8 cellular contexts compared by ENCODE assay signal in the genomic region with DNA sequence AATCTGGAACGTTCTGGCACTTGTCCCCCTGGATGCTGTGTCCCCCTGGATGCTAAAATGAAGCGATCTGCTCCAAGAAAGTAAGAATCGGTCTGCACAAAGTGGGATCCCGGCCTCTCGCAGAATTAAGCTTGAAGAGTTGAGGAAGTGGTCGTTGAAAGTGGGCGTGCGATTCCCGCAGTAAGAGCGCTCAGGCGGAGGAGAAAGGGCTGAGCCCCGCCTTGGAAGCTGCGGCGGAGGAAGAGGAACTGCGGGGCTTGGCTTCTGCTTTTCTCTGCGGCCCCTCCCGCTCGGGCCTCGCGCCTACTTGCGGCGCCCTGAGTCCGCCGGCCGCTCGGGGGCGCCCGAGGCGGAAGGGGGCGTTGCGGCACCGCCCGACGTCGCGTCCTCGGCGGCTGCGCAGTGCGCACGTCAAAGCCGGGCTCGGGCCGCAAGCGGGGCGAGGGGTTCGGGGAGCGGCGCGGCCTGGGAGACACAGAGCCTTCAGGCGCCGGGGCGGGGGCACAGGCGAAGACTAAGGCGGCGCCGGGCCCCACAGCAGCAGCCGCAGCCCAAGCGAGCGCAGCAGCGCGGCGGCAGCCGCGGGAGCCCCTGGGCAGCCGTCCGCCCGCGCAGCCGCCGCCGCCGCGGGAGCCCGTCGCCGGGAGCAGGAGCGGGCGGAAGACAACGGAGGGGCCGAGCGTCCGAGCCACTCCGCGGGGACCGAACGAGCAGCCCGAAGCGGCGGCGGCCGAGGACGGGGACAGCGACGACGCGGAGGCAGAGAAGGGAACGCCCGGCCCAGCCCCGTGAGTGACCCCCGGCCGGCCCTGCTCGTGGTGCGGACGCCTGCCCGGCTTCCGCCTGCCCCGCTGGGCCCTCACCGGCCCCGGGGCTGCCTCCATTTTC. TPM values are rescaled to one million over a fixed set of nuclear protein-coding genes. Genes with fewer than 3 reads are reported as not detected.
DNase-seq lines count a peak whose midpoint lies in the region; ATAC-seq and TF ChIP-seq lines count a peak whose summit lies in the region.

A gene (plus strand): TSS at position 400 of the 888 bp plus-strand sequence. CDS start 47,160 bp downstream, outside the sequence.

- peak within 1 kb of the TSS; percentile 65 for H3K4me3 ChIP-seq in IMR-90 (ENCODE audit: insufficient read depth, low read depth, low read length)
- peak within 1 kb of the TSS; percentile 77 for H3K4me3 ChIP-seq in mucosa of stomach (ENCODE audit: low read length)

- CTCF ChIA-PET in IMR-90 (lab: Yijun Ruan, JAX) = interaction anchor here (0.5 to 1.6 kb wide), 6 partner anchors 10 to 273 kb away, joined by 3 to 11 read pairs (median 3); no protein-coding TSS in a partner anchor

- in situ Hi-C loops in IMR-90 (cut with MboI; ENCODE audit: low sequenced_read_pairs) = no loop called here

- H4K5ac ChIP-seq in IMR-90 (ENCODE audit: low read depth, low read length) = peak within 1 kb of the TSS; percentile 87

- peak within 1 kb of the TSS; percentile 82 for H4K91ac ChIP-seq in IMR-90 (ENCODE audit: insufficient read depth, low read depth, low read length)

- TF ChIP-seq CTCF in IMR-90 (conservative IDR thresholded peaks at IDR 0.05; ENCODE audit: low read depth, low read length) = peak; percentile 97

- DNase-seq in DMS114 treated with DMSO at 0.1 percent for 48 hours (lab: John Stamatoyannopoulos, UW; ENCODE audit: unreplicated experiment) (peak; percentile 73), IMR-90 (peak; percentile 86), OCI-M2 (lab: John Stamatoyannopoulos, UW; ENCODE audit: unreplicated experiment) (peak; percentile 21), activated T-cell treated with anti-CD3 and anti-CD28 coated beads for 48 hours (ENCODE audit: low read depth) (peak; percentile 90), erythroblast (lab: John Stamatoyannopoulos, UW) (peak; percentile 94 to 97)
- DNase-seq in stimulated activated CD8-positive, alpha-beta memory T cell treated with anti-CD3 and anti-CD28 coated beads, Interleukin-7, amount 100 ng/mL, for 1 hour (ENCODE audit: low read depth in 2 of 2) = peak; percentile 74 to 76

- dilution Hi-C loops in IMR-90 (cut with HindIII; ENCODE audit: low sequenced_read_pairs, unreplicated experiment) = no loop called here

- H3K9me3 ChIP-seq in IMR-90 (ENCODE audit: control insufficient read depth, insufficient read depth, low read length) (no peaks in the 10 kb centered on the region), mucosa of stomach (ENCODE audit: control insufficient read depth, low read length) (no peaks in the 10 kb centered on the region)

- H3K4me2 ChIP-seq in IMR-90 (ENCODE audit: low read depth, low read length) = peak within 1 kb of the TSS; percentile 98

- peaks cover 11% of the 10 kb centered on the region for H3K9me1 ChIP-seq in IMR-90 (ENCODE audit: insufficient read depth, low read length)

- H3K9ac ChIP-seq in IMR-90 (ENCODE audit: low read depth, low read length) = peak within 1 kb of the TSS; percentile 96
- peak within 1 kb of the TSS; percentile 84 for H3K9ac ChIP-seq in mucosa of stomach (ENCODE audit: low read length)

- TF ChIP-seq RAD21 in IMR-90 (IDR thresholded peaks at IDR 0.05; ENCODE audit: low read length) = peak; percentile 61

- WGBS in IMR-90 (ENCODE audit: extremely low coverage in 2 of 2, insufficient read length in 1 of 2), 2 experiments = 0% methylated on average over 68 of the region's 110 CpGs; no CpG with 5 or more reads in 1 of the 2 experiments

- ATAC-seq in GM21528 (IDR thresholded peaks at IDR 0.05; ENCODE audit: low FRiP score, unreplicated experiment) (peak; percentile 83), IMR-90 (ENCODE audit: low read depth) (peak; percentile 93)

- H3K23ac ChIP-seq in IMR-90 (ENCODE audit: low read depth, low read length) = peak within 1 kb of the TSS; percentile 94

- H3K14ac ChIP-seq in IMR-90 (replicated peaks; ENCODE audit: low read depth, low read length) = peak within 1 kb of the TSS; percentile 94

- H2BK120ac ChIP-seq in IMR-90 (ENCODE audit: low read depth, low read length) = peak within 1 kb of the TSS; percentile 65

- intact Hi-C loops in IMR-90 (cut with micrococcal nuclease) = loop anchor here (1.0 to 5.0 kb wide), 4 partner anchors 82 to 295 kb away; a partner anchor contains a TSS

- peak within 1 kb of the TSS; percentile 71 for H3K18ac ChIP-seq in IMR-90 (ENCODE audit: low read depth, low read length)

- H3K36me3 ChIP-seq in IMR-90 (ENCODE audit: control insufficient read depth, insufficient read depth, low read length) (no peaks in the 10 kb centered on the region), mucosa of stomach (ENCODE audit: control insufficient read depth, insufficient read depth, low read length) (no peaks in the 10 kb centered on the region)

- H3K79me1 ChIP-seq in IMR-90 (ENCODE audit: low read depth in 1 of 2, low read length in 2 of 2) = peaks cover 5 to 20% of the 10 kb centered on the region in 2 experiments; a peak in 3 of 4 replicates

- peak within 1 kb of the TSS; percentile 61; the same call in 2 of the 3 replicates for H2BK15ac ChIP-seq in IMR-90 (ENCODE audit: low read depth, low read length)

- peaks cover 36% of the 10 kb centered on the region for H4K20me1 ChIP-seq in IMR-90 (ENCODE audit: insufficient read depth, low read length)

- peak within 1 kb of the TSS; percentile 96 for H2AFZ ChIP-seq in IMR-90 (replicated peaks; ENCODE audit: low read length, poor library complexity)

- H2BK20ac ChIP-seq in IMR-90 (ENCODE audit: low read depth, low read length) = peak within 1 kb of the TSS; percentile 47

- POLR2A ChIA-PET in IMR-90 (lab: Charles Lee; ENCODE audit: unreplicated experiment) = interaction anchor here (0.9 kb wide), 1 partner anchor 84 kb away, joined by 3 read pairs; no protein-coding TSS in a partner anchor

- no TSS peak for BruUV-seq in IMR-90 (replicated peaks; lab: Mats Ljungman, UMichigan)

- H3K4me1 ChIP-seq in IMR-90 (ENCODE audit: control insufficient read depth, insufficient read depth, low read length) = peaks cover 10% of the 10 kb centered on the region
- H3K4me1 ChIP-seq in mucosa of stomach (ENCODE audit: control insufficient read depth, insufficient read depth, low read length) = peaks cover 25% of the 10 kb centered on the region

- H3K27me3 ChIP-seq in IMR-90 (ENCODE audit: control insufficient read depth, insufficient read depth, low read length) = no peaks in the 10 kb centered on the region; the same call in 1 of the 2 replicates
- H3K27me3 ChIP-seq in mucosa of stomach (ENCODE audit: control insufficient read depth, insufficient read depth, low read length) = no peaks in the 10 kb centered on the region

- peak within 1 kb of the TSS; percentile 93 for H2BK5ac ChIP-seq in IMR-90 (ENCODE audit: low read depth, low read length, poor library complexity, severe bottlenecking)

- H4K8ac ChIP-seq in IMR-90 (ENCODE audit: low read depth in 2 of 2, low read length in 2 of 2) = peak within 1 kb of the TSS; percentile 93 to 94

- H3K27ac ChIP-seq in IMR-90 (ENCODE audit: insufficient read depth, low read length) = peak within 1 kb of the TSS; percentile 91

- H3K4ac ChIP-seq in IMR-90 (ENCODE audit: low read depth, low read length) = peak within 1 kb of the TSS; percentile 71

- H2AK9ac ChIP-seq in IMR-90 (replicated peaks; ENCODE audit: low read depth, low read length, poor library complexity) = peak within 1 kb of the TSS; percentile 95

- H3K56ac ChIP-seq in IMR-90 (ENCODE audit: extremely low read depth, insufficient read depth, low read length) = peak within 1 kb of the TSS; percentile 81

- peak within 1 kb of the TSS; percentile 61; the same call in 1 of the 2 replicates for H2AK5ac ChIP-seq in IMR-90 (ENCODE audit: low read depth, low read length)

- TF ChIP-seq POLR2A in IMR-90 (IDR thresholded peaks at IDR 0.05; ENCODE audit: low read depth, low read length) (peak; percentile 87), erythroblast (IDR thresholded peaks at IDR 0.05; ENCODE audit: low read length) (peak; percentile 84)

TF ChIP-seq in IMR-90, 13 proteins besides CTCF, POLR2A, EP300 and RAD21:
- no peak for TF ChIP-seq CHD1 (IDR thresholded peaks at IDR 0.05; ENCODE audit: low read depth, low read length)
- peak; percentile 59 for TF ChIP-seq SMC3 (IDR thresholded peaks at IDR 0.05; ENCODE audit: low read depth, low read length)
- no peak for TF ChIP-seq MAFK (IDR thresholded peaks at IDR 0.05; ENCODE audit: low read depth, low read length)
- TF ChIP-seq RCOR1 (IDR thresholded peaks at IDR 0.05; ENCODE audit: insufficient replicate concordance, low read length) = no peak
- TF ChIP-seq FOS (IDR thresholded peaks at IDR 0.05; ENCODE audit: low read depth, low read length) = no peak
- TF ChIP-seq MAZ (IDR thresholded peaks at IDR 0.05; ENCODE audit: borderline replicate concordance, low read depth, low read length) = peak; percentile 96
- no peak for TF ChIP-seq RFX5 (IDR thresholded peaks at IDR 0.05; ENCODE audit: low read depth, low read length)
- TF ChIP-seq BHLHE40 (IDR thresholded peaks at IDR 0.05; ENCODE audit: low read depth, low read length) = no peak
- TF ChIP-seq, protein P1, sequence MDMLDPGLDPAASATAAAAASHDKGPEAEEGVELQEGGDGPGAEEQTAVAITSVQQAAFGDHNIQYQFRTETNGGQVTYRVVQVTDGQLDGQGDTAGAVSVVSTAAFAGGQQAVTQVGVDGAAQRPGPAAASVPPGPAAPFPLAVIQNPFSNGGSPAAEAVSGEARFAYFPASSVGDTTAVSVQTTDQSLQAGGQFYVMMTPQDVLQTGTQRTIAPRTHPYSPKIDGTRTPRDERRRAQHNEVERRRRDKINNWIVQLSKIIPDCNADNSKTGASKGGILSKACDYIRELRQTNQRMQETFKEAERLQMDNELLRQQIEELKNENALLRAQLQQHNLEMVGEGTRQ (IDR thresholded peaks at IDR 0.05; ENCODE audit: low read depth, low read length) = no peak
- TF ChIP-seq CEBPB (IDR thresholded peaks at IDR 0.05; ENCODE audit: low read depth, low read length) = peak; percentile 46; the same call in 1 of the 2 replicates
- TF ChIP-seq MXI1 (IDR thresholded peaks at IDR 0.05; ENCODE audit: borderline replicate concordance, low read depth, low read length) = no peak
- TF ChIP-seq, protein P2, sequence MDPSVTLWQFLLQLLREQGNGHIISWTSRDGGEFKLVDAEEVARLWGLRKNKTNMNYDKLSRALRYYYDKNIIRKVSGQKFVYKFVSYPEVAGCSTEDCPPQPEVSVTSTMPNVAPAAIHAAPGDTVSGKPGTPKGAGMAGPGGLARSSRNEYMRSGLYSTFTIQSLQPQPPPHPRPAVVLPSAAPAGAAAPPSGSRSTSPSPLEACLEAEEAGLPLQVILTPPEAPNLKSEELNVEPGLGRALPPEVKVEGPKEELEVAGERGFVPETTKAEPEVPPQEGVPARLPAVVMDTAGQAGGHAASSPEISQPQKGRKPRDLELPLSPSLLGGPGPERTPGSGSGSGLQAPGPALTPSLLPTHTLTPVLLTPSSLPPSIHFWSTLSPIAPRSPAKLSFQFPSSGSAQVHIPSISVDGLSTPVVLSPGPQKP (IDR thresholded peaks at IDR 0.05; ENCODE audit: borderline replicate concordance, low read depth, low read length) = no peak

RNA-seq across cellular contexts. Expression of the gene that starts here (rescaled TPM):
- total RNA-seq in IMR-90 (2012; rRNA removed) = 71.7 and 95.3 TPM in 2 replicates
- polyA plus RNA-seq in IMR-90 (2012; rRNA removed) = 31.3 and 38.2 TPM in 2 replicates
- polyA plus RNA-seq in IMR-90 (2012; cell fraction: cytosol; rRNA removed) = 5.8 and 13.0 TPM in 2 replicates
- 6.4 and 42.5 TPM in 2 replicates for polyA plus RNA-seq in IMR-90 (2012; cell fraction: nucleus; rRNA removed; ENCODE audit: low replicate concordance)

Comparison
In these comparisons a context has a peak if more than half of its experiments do, and no peak if none do; other contexts are left out.
1. Peak in every context shown above with its lines: DNase-seq, ATAC-seq, H3K4me3 ChIP-seq and H3K27ac ChIP-seq.
2. DNase-seq: peak in every context shown above with its lines; median percentile 96 in erythroblast; 90 in activated T-cell treated with anti-CD3 and anti-CD28 coated beads for 48 hours; 86 in IMR-90; 75 in stimulated activated CD8-positive, alpha-beta memory T cell treated with anti-CD3 and anti-CD28 coated beads, Interleukin-7, amount 100 ng/mL, for 1 hour; 73 in DMS114 treated with DMSO at 0.1 percent for 48 hours; 21 in OCI-M2.